8 cellular contexts compared by ENCODE assay signal in the genomic region with DNA sequence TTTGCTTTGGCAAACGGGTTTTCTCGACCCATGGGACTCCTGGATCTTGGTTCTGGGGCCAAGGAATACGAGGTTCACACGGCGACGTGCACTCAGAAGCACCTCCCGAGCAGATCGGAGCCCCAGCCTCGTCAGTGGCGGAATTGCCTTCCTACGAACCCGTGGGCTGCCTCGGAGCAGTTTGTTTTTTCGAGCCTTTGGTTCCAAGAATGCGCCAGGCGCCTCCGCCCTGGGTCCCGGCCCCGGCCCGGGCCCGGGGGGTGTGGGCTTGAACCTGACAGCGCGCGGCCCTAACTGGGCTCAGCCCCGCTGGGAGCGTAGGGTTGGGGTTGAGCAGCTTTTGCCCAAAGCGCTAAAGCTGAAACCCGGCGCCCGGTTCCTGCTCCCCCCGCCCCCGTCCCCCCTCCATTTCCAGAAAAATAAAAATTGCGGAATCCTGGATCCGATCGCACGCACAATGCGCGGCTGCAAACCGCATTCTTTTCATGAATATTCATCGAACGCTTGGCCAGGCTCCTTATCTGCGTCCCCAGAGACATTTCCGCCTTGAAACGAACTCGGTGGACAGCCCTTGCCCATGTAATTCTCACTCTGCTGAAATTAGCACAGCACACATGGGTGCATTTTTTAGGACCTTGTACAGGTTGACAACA. TPM values are rescaled to one million over a fixed set of nuclear protein-coding genes. Genes with fewer than 3 reads are reported as not detected.
A peak's percentile ranks its signal among the peaks of the same experiment; 100 is the strongest.
DNase-seq lines count a peak whose midpoint lies in the region; ATAC-seq, FAIRE-seq and TF ChIP-seq lines count a peak whose summit lies in the region.

No MANE protein-coding gene starts in this region.

- peak overlapping the region; percentile 89 for H3K9ac ChIP-seq in fibroblast of lung (ENCODE audit: insufficient read depth, low read length)

- no peaks in the 10 kb centered on the region for H3K9me3 Mint-ChIP-seq in nephron progenitor cell

- CTCF ChIA-PET in A549 (lab: Yijun Ruan, JAX), result interaction anchor here (1.1 to 6.0 kb wide), 2 partner anchors 894 to 1087 kb away, joined by 3 to 50 read pairs; no protein-coding TSS in a partner anchor

- H3K4me1 ChIP-seq in A549 (peaks cover 58% of the 10 kb centered on the region), fibroblast of lung (ENCODE audit: control insufficient read depth, extremely low read depth, insufficient read depth, low read length) (peaks cover 2% of the 10 kb centered on the region)

- under 1% methylated on average over 33 of the region's 45 CpGs for WGBS in A549 (ENCODE audit: missing lambda C conversion rate)

- peaks cover 5% of the 10 kb centered on the region for H3K4me1 Mint-ChIP-seq in T-helper 17 cell
- peaks cover 43% of the 10 kb centered on the region for H3K4me1 Mint-ChIP-seq in nephron progenitor cell

- no peak for TF ChIP-seq EP300 in A549 (IDR thresholded peaks at IDR 0.05)

- H3K36me3 Mint-ChIP-seq in T-helper 17 cell (ENCODE audit: low read depth), result peaks cover 2% of the 10 kb centered on the region
- H3K36me3 Mint-ChIP-seq in nephron progenitor cell (ENCODE audit: low read depth), result peaks cover 23% of the 10 kb centered on the region

- H3K36me3 ChIP-seq in fibroblast of lung (ENCODE audit: control insufficient read depth, insufficient read depth, low read length), result no peaks in the 10 kb centered on the region

- H3K9me3 ChIP-seq in A549 (no peaks in the 10 kb centered on the region), T-helper 17 cell (ENCODE audit: control insufficient read depth, low read length, poor library complexity, severe bottlenecking) (no peaks in the 10 kb centered on the region), fibroblast of lung (ENCODE audit: control insufficient read depth, insufficient read depth, low read depth, low read length) (no peaks in the 10 kb centered on the region)

- no peak overlapping the region for H3K27ac Mint-ChIP-seq in T-helper 17 cell
- H3K27ac Mint-ChIP-seq in nephron progenitor cell, result peak overlapping the region; percentile 92

- H3K4me3 Mint-ChIP-seq in T-helper 17 cell (peak overlapping the region; percentile 67), nephron progenitor cell (peak overlapping the region; percentile 95)

- TF ChIP-seq RAD21 in A549 (conservative IDR thresholded peaks at IDR 0.05 in 1 of 2, IDR thresholded peaks at IDR 0.05 in 1 of 2), result no peak; a peak in 1 of 5 replicates

- no peaks in the 10 kb centered on the region for H3K27me3 ChIP-seq in fibroblast of lung (ENCODE audit: control insufficient read depth, insufficient read depth, low read length)

- H3K27ac ChIP-seq in A549 (peak overlapping the region; percentile 98), fibroblast of lung (ENCODE audit: insufficient read depth, low read length) (peak overlapping the region; percentile 95)

- TF ChIP-seq POLR2A in A549 (IDR thresholded peaks at IDR 0.05; ENCODE audit: low read length), result no peak

- POLR2A ChIA-PET in A549 (lab: Yijun Ruan, JAX), result interaction anchor here (0.6 to 1.3 kb wide), 2 partner anchors 31 to 87 kb away, joined by 5 to 9 read pairs; no protein-coding TSS in a partner anchor

- peaks cover 5% of the 10 kb centered on the region for H4K20me1 ChIP-seq in fibroblast of lung (ENCODE audit: control insufficient read depth, extremely low read depth, insufficient read depth, low read length)

- ATAC-seq in A549, result peak; percentile 2 to 18; a peak in 3 of 6 replicates
- ATAC-seq in GM18498 (IDR thresholded peaks at IDR 0.05; ENCODE audit: unreplicated experiment), result peak; percentile 33
- ATAC-seq in HG03025 (IDR thresholded peaks at IDR 0.05; ENCODE audit: low FRiP score, unreplicated experiment), result peak; percentile 20
- ATAC-seq in T-helper 17 cell, result no peak

- H2AFZ ChIP-seq in fibroblast of lung (ENCODE audit: low read length), result peak overlapping the region; percentile 57

- DNase-seq in A549 (ENCODE audit: low read depth in 1 of 2, low spot score in 1 of 2) (no peak), T-helper 17 cell (no peak), fibroblast of lung (ENCODE audit: low read depth in 2 of 2) (peak; percentile 66 to 74), nephron progenitor cell (peak; percentile 45), activated gamma-delta T cell treated with Interleukin-2 at 50 U/mL for 16 hours (no peak), middle frontal gyrus (ENCODE audit: extremely low spot score, low spot score) (no peak)

- H3K4me3 ChIP-seq in A549 (peak overlapping the region; percentile 95), fibroblast of lung (replicated peaks in 1 of 4; ENCODE audit: control extremely low read depth in 1 of 4, insufficient read depth in 1 of 4, low read depth in 3 of 4, low read length in 4 of 4) (peak overlapping the region; percentile 88 to 96 (median 92))

- TF ChIP-seq CTCF in A549 (IDR thresholded peaks at IDR 0.05) (no peak), fibroblast of lung (conservative IDR thresholded peaks at IDR 0.05 in 1 of 2, IDR thresholded peaks at IDR 0.05 in 1 of 2; ENCODE audit: low read depth in 1 of 2, low read length in 2 of 2) (no peak), nephron progenitor cell (IDR thresholded peaks at IDR 0.05) (no peak)

- H3K27me3 Mint-ChIP-seq in T-helper 17 cell (peaks cover 32% of the 10 kb centered on the region), nephron progenitor cell (ENCODE audit: low read depth, poor library complexity) (peaks cover 11% of the 10 kb centered on the region)

- no peak for FAIRE-seq in A549 (lab: Jason Lieb, UNC)

- peak overlapping the region; percentile 84 for H3K4me2 ChIP-seq in A549
- peak overlapping the region; percentile 92 for H3K4me2 ChIP-seq in fibroblast of lung (ENCODE audit: extremely low read depth, insufficient read depth, low read length)

- H3K79me2 ChIP-seq in fibroblast of lung (ENCODE audit: control insufficient read depth, insufficient read depth, low read length), result peaks cover 60% of the 10 kb centered on the region

TF ChIP-seq in A549, 52 proteins besides CTCF, POLR2A, EP300 and RAD21:
- no peak for TF ChIP-seq HOXB5 (CRISPR knock-in tag; IDR thresholded peaks at IDR 0.05)
- TF ChIP-seq CEBPB (IDR thresholded peaks at IDR 0.05), result 0 out of 4 replicates have a peak, but pooled peaks of 1 of the 2 experiments have one; percentile 3

RNA-seq across cellular contexts. Expression of a gene that starts 1.0 kb away (rescaled TPM):
- polyA plus RNA-seq in A549 (2011; rRNA removed) (369 and 454 TPM in 2 replicates), A549 (2017; fragmentation: RNase III; extraction: RNeasy Plus Mini Kit Qiagen cat#74134 plus additional on column Dnase treatment) (381 to 414 TPM (median 391 TPM) in 3 replicates), fibroblast of lung (248 and 265 TPM in 2 replicates)
- polyA plus RNA-seq in A549 (2012; cell fraction: cytosol; rRNA removed), result 308 and 386 TPM in 2 replicates
- 121 and 135 TPM in 2 replicates for polyA plus RNA-seq in A549 (2012; cell fraction: nucleus; rRNA removed)
- polyA minus RNA-seq in A549 (2011; rRNA and poly(A)+ RNA removed), result 48.8 and 53.9 TPM in 2 replicates
- total RNA-seq in T-helper 17 cell (1 to 10 TPM; 1.4 to 2.4 TPM), fibroblast of lung (125 and 186 TPM in 2 replicates)
- 186 and 224 TPM in 2 replicates for polyA plus RNA-seq in fibroblast of lung (2012)
- 10.7 and 18.5 TPM in 2 replicates for polyA minus RNA-seq in fibroblast of lung (ENCODE audit: low replicate concordance)

Comparison
In these comparisons a context has a peak if more than half of its experiments do, and no peak if none do; other contexts are left out.
1. DNase-seq: peak in fibroblast of lung (2 of 2) and nephron progenitor cell (single experiment); none in A549 (0 of 2), T-helper 17 cell (0 of 3), activated gamma-delta T cell treated with Interleukin-2 at 50 U/mL for 16 hours (single experiment) and middle frontal gyrus (single experiment).
2. RNA of a gene that starts 1.0 kb away (total RNA-seq): 125 to 186 TPM in fibroblast of lung; 1.4 to 2.4 TPM in T-helper 17 cell; every median in the first group is over 10 times any median in the second.